Comparison of ENCODE assay signal across 27 cellular contexts in the genomic region with DNA sequence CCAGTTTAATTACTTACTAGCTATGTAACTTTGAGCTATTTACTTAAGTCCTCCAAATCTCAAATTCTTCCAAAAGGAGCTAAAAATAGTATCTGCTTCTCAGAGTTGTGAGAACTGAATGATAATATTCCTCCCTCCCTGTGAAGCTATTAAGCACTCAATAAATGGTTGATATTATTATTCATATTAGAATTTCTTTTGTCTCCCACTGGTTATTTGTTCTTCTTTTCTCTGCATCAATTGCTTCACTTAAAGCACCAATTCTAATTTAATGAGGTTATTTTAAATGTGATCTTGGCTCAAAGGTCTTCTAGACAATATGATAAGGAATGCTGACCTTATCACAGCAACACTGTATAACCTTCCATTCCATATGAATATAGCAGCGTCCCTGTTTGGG. TPM values are rescaled to one million over a fixed set of nuclear protein-coding genes. Genes with fewer than 3 reads are reported as not detected.
A peak's percentile ranks its signal among the peaks of the same experiment; 100 is the strongest.
DNase-seq lines count a peak whose midpoint lies in the region; TF ChIP-seq lines count a peak whose summit lies in the region.
"Had no signal": no experiment of that assay in that cellular context is flagged by ENCODE, and none has a peak within 500 bp of the region (broad histone marks: within the 10 kb centered on the region; RNA-seq: fewer than 3 reads in every experiment).

No MANE protein-coding gene starts in this region.

- WGBS in HUES64 = 40% methylated on average over 1 of the region's 1 CpG

- no peaks in the 10 kb centered on the region for H3K79me2 ChIP-seq in PC-9 (ENCODE audit: low read depth)

- H4K20me1 ChIP-seq in PC-9 (ENCODE audit: insufficient read depth) = no peaks in the 10 kb centered on the region; the same call in 1 of the 2 replicates
- H4K20me1 ChIP-seq: BLaER1 had no signal

- H3K27ac ChIP-seq in HUES48 (ENCODE audit: low read depth, low read length) (peak overlapping the region; percentile 84), HUES64 (ENCODE audit: low read depth, low read length) (peak overlapping the region; percentile 74; the same call in 1 of the 2 replicates), iPS-18a (ENCODE audit: low read length) (no peak overlapping the region), PC-9 (no peak overlapping the region)
- H3K27ac ChIP-seq: BLaER1 had no signal

- H3K9me2 ChIP-seq in PC-9 (ENCODE audit: insufficient read depth) = no peaks in the 10 kb centered on the region

- no peak overlapping the region for H3K9ac ChIP-seq in HUES48 (ENCODE audit: low read depth, low read length)
- H3K9ac ChIP-seq in HUES64 (ENCODE audit: low read depth, low read length) = no peak overlapping the region
- H3K9ac ChIP-seq in iPS-18a (ENCODE audit: low read length) = no peak overlapping the region
- H3K9ac ChIP-seq: BLaER1 had no signal

- no peak overlapping the region for H2AFZ ChIP-seq in PC-9

- no peak overlapping the region for H3K4me2 ChIP-seq in PC-9
- H3K4me2 ChIP-seq: BLaER1 had no signal

- no peak overlapping the region for H3K4me3 ChIP-seq in HUES48 (ENCODE audit: low read depth, low read length)
- H3K4me3 ChIP-seq in HUES64 (ENCODE audit: low read length) = no peak overlapping the region
- H3K4me3 ChIP-seq in iPS-18a (ENCODE audit: low read length) = peak overlapping the region; percentile 27
- no peak overlapping the region for H3K4me3 ChIP-seq in PC-9
- H3K4me3 ChIP-seq: BLaER1, GM12878 had no signal

- CTCF ChIA-PET in PC-9 (lab: Charles Lee) = no interaction called here

- H3F3A ChIP-seq in PC-9 (ENCODE audit: insufficient read depth, low read depth) = no peaks in the 10 kb centered on the region

- H3K27me3 ChIP-seq in HUES48 (ENCODE audit: control insufficient read depth, insufficient read depth, low read length) (no peaks in the 10 kb centered on the region), HUES64 (ENCODE audit: insufficient read depth, low read length) (no peaks in the 10 kb centered on the region), iPS-18a (ENCODE audit: control insufficient read depth, insufficient read depth, low read length) (no peaks in the 10 kb centered on the region), PC-9 (ENCODE audit: insufficient read depth, low read depth) (peaks cover 60% of the 10 kb centered on the region)
- H3K27me3 ChIP-seq: BLaER1 had no signal

- no peak for TF ChIP-seq CTCF in PC-9 (conservative IDR thresholded peaks at IDR 0.05)

- intact Hi-C loops in PC-9 (cut with micrococcal nuclease; ENCODE audit: unreplicated experiment) = no loop called here

- H3K36me3 ChIP-seq in HUES48 (ENCODE audit: control insufficient read depth, insufficient read depth, low read length) (no peaks in the 10 kb centered on the region), HUES64 (ENCODE audit: insufficient read depth, low read length) (no peaks in the 10 kb centered on the region), iPS-18a (ENCODE audit: control insufficient read depth, low read depth, low read length) (no peaks in the 10 kb centered on the region), PC-9 (ENCODE audit: low read depth) (no peaks in the 10 kb centered on the region)
- H3K36me3 ChIP-seq: BE2C, BLaER1 had no signal

- POLR2A ChIA-PET in PC-9 (lab: Charles Lee; ENCODE audit: unreplicated experiment) = interaction anchor here (0.6 kb wide), 1 partner anchor 400 kb away, joined by 3 read pairs; no protein-coding TSS in a partner anchor

- peaks cover 32% of the 10 kb centered on the region for H3K4me1 ChIP-seq in HUES48 (ENCODE audit: control insufficient read depth, insufficient read depth, low read length)
- peaks cover 36% of the 10 kb centered on the region for H3K4me1 ChIP-seq in HUES64 (ENCODE audit: insufficient read depth, low read length)
- peaks cover 34% of the 10 kb centered on the region for H3K4me1 ChIP-seq in iPS-18a (ENCODE audit: control insufficient read depth, low read depth, low read length)
- no peaks in the 10 kb centered on the region for H3K4me1 ChIP-seq in PC-9 (replicated peaks; ENCODE audit: insufficient read depth)
- H3K4me1 ChIP-seq: BE2C, BLaER1 had no signal

- H3K9me3 ChIP-seq in HUES48 (ENCODE audit: control insufficient read depth, insufficient read depth, low read length) = no peaks in the 10 kb centered on the region
- H3K9me3 ChIP-seq in HUES64 (ENCODE audit: insufficient read depth, low read depth, low read length) = no peaks in the 10 kb centered on the region
- no peaks in the 10 kb centered on the region for H3K9me3 ChIP-seq in iPS-18a (ENCODE audit: control insufficient read depth, low read depth, low read length)
- H3K9me3 ChIP-seq in PC-9 (ENCODE audit: insufficient read depth, low read depth) = no peaks in the 10 kb centered on the region
- H3K9me3 ChIP-seq: BE2C, BLaER1 had no signal

- DNase-seq in HPDE6-E6E7 (ENCODE audit: extremely low spot score) (no peak), PC-9 (no peak), NCI-H2227 (lab: John Stamatoyannopoulos, UW; ENCODE audit: unreplicated experiment) (no peak)
- DNase-seq in stimulated activated CD4-positive, alpha-beta T cell treated with anti-CD3 and anti-CD28 coated beads, Interleukin-12 subunit alpha, Interleukin-12 subunit beta, amount 100 ng/mL, for 4 hours = no peak
- DNase-seq: 8988T; ACHN; BE2C; C1 segment of cervical spinal cord; CD4-positive, alpha-beta memory T cell; CD4-positive, CD25-positive, alpha-beta regulatory T cell; CD8-positive, alpha-beta memory T cell; COR-L47; DMS 273 treated with DMSO at 0.1 percent for 48 hours; DMS153; DMS53; DMS79; DND-41; EL; GDM1 had no signal

- BruUV-seq in PC-9 (replicated peaks; lab: Mats Ljungman, UMichigan) = no TSS peak

RNA-seq across cellular contexts. Expression of gene FOXD3, which starts 23.0 kb away (rescaled TPM):
- 10.0 TPM for polyA plus RNA-seq in HUES64 (2013, experiment 1 of 2)
- 8.2 TPM for polyA plus RNA-seq in HUES64 (2013, experiment 2 of 2)
- total RNA-seq in PC-9 (2021) = not detected in 2 replicates
- total RNA-seq: CD4-positive, alpha-beta memory T cell; CD4-positive, CD25-positive, alpha-beta regulatory T cell; CD8-positive, alpha-beta memory T cell; G401; GM12878 had no signal
- polyA plus RNA-seq: AG04450; CD14-positive monocyte; CD4-positive, alpha-beta memory T cell; CD4-positive, CD25-positive, alpha-beta regulatory T cell; CD8-positive, alpha-beta memory T cell; GM12878 had no signal

Comparison
In these comparisons a context has a peak if more than half of its experiments do, and no peak if none do; other contexts are left out.
1. H3K27ac ChIP-seq: peak in HUES48 (single experiment) and HUES64 (single experiment); none in iPS-18a (single experiment) and PC-9 (single experiment).